ENCODE assay signal across 20 cellular contexts in genomic region chr2:67006373-67006960, GRCh38.
DNase-seq lines count a peak whose midpoint lies in the region; ATAC-seq and TF ChIP-seq lines count a peak whose summit lies in the region.
"Had no signal": no experiment of that assay in that cellular context is flagged by ENCODE, and none has a peak within 500 bp of the region (broad histone marks: within the 10 kb centered on the region; RNA-seq: fewer than 3 reads in every experiment).

No MANE protein-coding gene starts in this region.

- no peaks in the 10 kb centered on the region for H3K36me3 ChIP-seq in SK-N-SH (replicated peaks in 1 of 2; ENCODE audit: control insufficient read depth in 1 of 2, insufficient read depth in 2 of 2, low read length in 1 of 2)
- H3K36me3 ChIP-seq in CD8-positive, alpha-beta T cell (ENCODE audit: insufficient read depth, low read length), result no peaks in the 10 kb centered on the region
- no peaks in the 10 kb centered on the region for H3K36me3 ChIP-seq in gastrocnemius medialis
- H3K36me3 ChIP-seq: BLaER1 had no signal

- TF ChIP-seq RAD21 in SK-N-SH (IDR thresholded peaks at IDR 0.05; ENCODE audit: low read length), result peak; percentile 45

- no peaks in the 10 kb centered on the region for H3K4me1 Mint-ChIP-seq in CD8-positive, alpha-beta T cell (ENCODE audit: low read depth)
- H3K4me1 Mint-ChIP-seq: B cell had no signal

- TF ChIP-seq EP300 in SK-N-SH (IDR thresholded peaks at IDR 0.05; ENCODE audit: borderline replicate concordance in 1 of 2, low read depth in 1 of 2, low read length in 1 of 2), result peak in 1 of 2 experiments; percentile 96; a peak in 2 of 4 replicates

- no peak overlapping the region for H2AFZ ChIP-seq in SK-N-SH (ENCODE audit: low read depth)
- H2AFZ ChIP-seq: GM23248 had no signal

- H3K36me3 Mint-ChIP-seq in CD8-positive, alpha-beta T cell, result no peaks in the 10 kb centered on the region

- H3K9me3 ChIP-seq in SK-N-SH, result no peaks in the 10 kb centered on the region
- no peaks in the 10 kb centered on the region for H3K9me3 ChIP-seq in CD8-positive, alpha-beta T cell (ENCODE audit: low read length)
- H3K9me3 ChIP-seq in gastrocnemius medialis, result no peaks in the 10 kb centered on the region
- H3K9me3 ChIP-seq: BLaER1 had no signal

- POLR2A ChIA-PET in SK-N-SH (lab: Yijun Ruan, JAX), result interaction anchor here (1.1 to 1.5 kb wide), 5 partner anchors 19 to 573 kb away, joined by 3 to 4 read pairs (median 4); partner anchors contain the start of gene MEIS1
- POLR2A ChIA-PET in CD8-positive, alpha-beta T cell (lab: Charles Lee), result no interaction called here

- peak; percentile 85 for DNase-seq in G401 (ENCODE audit: low spot score)
- DNase-seq in NCI-H69 (lab: John Stamatoyannopoulos, UW), result peak; percentile 8
- DNase-seq in SK-N-SH, result peak; percentile 22
- peak; percentile 60 for DNase-seq in cerebellum (ENCODE audit: low spot score)
- DNase-seq in CD8-positive, alpha-beta T cell, result no peak
- DNase-seq in gastrocnemius medialis, result no peak
- no peak for DNase-seq in NCI-H524 (lab: John Stamatoyannopoulos, UW)
- no peak for DNase-seq in NCI-H345 (lab: John Stamatoyannopoulos, UW)
- DNase-seq: CD4-positive, alpha-beta T cell; COR-L47; DMS153; DND-41; GDM1; GM23248; H9 had no signal

- no peak for ATAC-seq in CD8-positive, alpha-beta T cell
- ATAC-seq in gastrocnemius medialis, result no peak
- ATAC-seq: GM12878, HCT116 had no signal

- H3K4me1 ChIP-seq in SK-N-SH (ENCODE audit: control insufficient read depth in 1 of 2, insufficient read depth in 2 of 2, low read depth in 1 of 2, low read length in 1 of 2) (peaks cover 0 to 27% of the 10 kb centered on the region in 2 experiments; a peak in 2 of 4 replicates), gastrocnemius medialis (no peaks in the 10 kb centered on the region)
- H3K4me1 ChIP-seq in CD8-positive, alpha-beta T cell (ENCODE audit: insufficient read depth, low read length), result no peaks in the 10 kb centered on the region
- H3K4me1 ChIP-seq: BLaER1 had no signal

- H3K27ac Mint-ChIP-seq in CD8-positive, alpha-beta T cell, result no peak overlapping the region
- H3K27ac Mint-ChIP-seq: B cell; CD4-positive, alpha-beta T cell; H9 had no signal

- H3K27ac ChIP-seq in SK-N-SH (ENCODE audit: low read depth in 2 of 2, low read length in 1 of 2), result peak overlapping the region in 1 of 2 experiments; percentile 99; a peak in 2 of 4 replicates
- no peak overlapping the region for H3K27ac ChIP-seq in CD8-positive, alpha-beta T cell (ENCODE audit: low read depth, low read length)
- H3K27ac ChIP-seq in gastrocnemius medialis, result no peak overlapping the region
- H3K27ac ChIP-seq: BLaER1, C4-2B, GM23248 had no signal

- in situ Hi-C loops in G401 (cut with HindIII; ENCODE audit: low sequenced_read_pairs) (no loop called here), gastrocnemius medialis (cut with MboI; ENCODE audit: low sequenced_read_pairs in 4 of 4) (no loop called here)

- intact Hi-C loops in CD8-positive, alpha-beta T cell (cut with DNase I, micrococcal nuclease), result no loop called here
- intact Hi-C loops in gastrocnemius medialis (cut with DNase I; ENCODE audit: low total_unique reads), result no loop called here

- H3K9me2 ChIP-seq in SK-N-SH, result no peaks in the 10 kb centered on the region

- TF ChIP-seq CTCF in SK-N-SH (IDR thresholded peaks at IDR 0.05), result no peak
- TF ChIP-seq CTCF in CD8-positive, alpha-beta T cell (IDR thresholded peaks at IDR 0.05), result no peak
- no peak for TF ChIP-seq CTCF in gastrocnemius medialis (IDR thresholded peaks at IDR 0.05 in 4 of 5, conservative IDR thresholded peaks at IDR 0.05 in 1 of 5)

- 46% methylated on average over 5 of the region's 5 CpGs for WGBS in SK-N-SH (ENCODE audit: low lambda C conversion rate)

- H3F3A ChIP-seq in SK-N-SH (replicated peaks; ENCODE audit: insufficient read depth), result no peaks in the 10 kb centered on the region

- no peak overlapping the region for H3K4me2 ChIP-seq in SK-N-SH
- H3K4me2 ChIP-seq: BLaER1 had no signal

- H3K4me3 Mint-ChIP-seq in CD8-positive, alpha-beta T cell, result no peak overlapping the region
- H3K4me3 Mint-ChIP-seq: B cell; CD4-positive, alpha-beta T cell; H9 had no signal

- no peaks in the 10 kb centered on the region for H3K27me3 ChIP-seq in SK-N-SH (ENCODE audit: insufficient read depth)
- H3K27me3 ChIP-seq in CD8-positive, alpha-beta T cell (ENCODE audit: insufficient read depth, low read length), result no peaks in the 10 kb centered on the region
- no peaks in the 10 kb centered on the region for H3K27me3 ChIP-seq in gastrocnemius medialis
- H3K27me3 ChIP-seq: BLaER1 had no signal

- H3K4me3 ChIP-seq in SK-N-SH (ENCODE audit: low read depth in 2 of 2, low read length in 1 of 2) (no peak overlapping the region), gastrocnemius medialis (no peak overlapping the region)
- H3K4me3 ChIP-seq in CD8-positive, alpha-beta T cell (ENCODE audit: low read depth, low read length), result no peak overlapping the region
- H3K4me3 ChIP-seq: BLaER1, GM12878, GM23248 had no signal

- TF ChIP-seq POLR2A in gastrocnemius medialis (IDR thresholded peaks at IDR 0.05), result no peak

- H4K20me1 ChIP-seq in SK-N-SH (ENCODE audit: insufficient read depth), result no peaks in the 10 kb centered on the region
- H4K20me1 ChIP-seq: BLaER1 had no signal

- H3K9ac ChIP-seq in SK-N-SH, result no peak overlapping the region
- H3K9ac ChIP-seq: BLaER1, GM23248 had no signal

- CTCF ChIA-PET in SK-N-SH (lab: Yijun Ruan, JAX), result interaction anchor here (0.8 to 1.6 kb wide), 8 partner anchors 13 to 573 kb away, joined by 3 to 6 read pairs (median 3); no protein-coding TSS in a partner anchor
- CTCF ChIA-PET in CD8-positive, alpha-beta T cell (lab: Charles Lee), result no interaction called here

- no peaks in the 10 kb centered on the region for H3K9me3 Mint-ChIP-seq in CD8-positive, alpha-beta T cell
- H3K9me3 Mint-ChIP-seq: H9 had no signal

- H3K79me2 ChIP-seq in SK-N-SH (ENCODE audit: insufficient read depth), result no peaks in the 10 kb centered on the region

- no peaks in the 10 kb centered on the region for H3K27me3 Mint-ChIP-seq in CD8-positive, alpha-beta T cell (ENCODE audit: low read depth)
- H3K27me3 Mint-ChIP-seq: CD4-positive, alpha-beta T cell had no signal

TF ChIP-seq in SK-N-SH, 30 proteins besides CTCF, POLR2A, EP300 and RAD21:
- TF ChIP-seq RFX5 (IDR thresholded peaks at IDR 0.05; ENCODE audit: low read length) (no peak), GATA2 (CRISPR knock-in tag; IDR thresholded peaks at IDR 0.05) (peak; percentile 66; the same call in 1 of the 2 replicates), MEF2A (IDR thresholded peaks at IDR 0.05; ENCODE audit: borderline replicate concordance, low read depth) (no peak), TEAD4 (IDR thresholded peaks at IDR 0.05; ENCODE audit: borderline replicate concordance, insufficient read depth) (no peak), RCOR1 (IDR thresholded peaks at IDR 0.05; ENCODE audit: low read length) (peak; percentile 24; the same call in 1 of the 2 replicates), FOXJ3 (CRISPR knock-in tag; IDR thresholded peaks at IDR 0.05) (peak; percentile 67)
TF ChIP-seq in SK-N-SH: peak in this region for 3.

Comparison
In these comparisons a context has a peak if more than half of its experiments do, and no peak if none do; other contexts are left out.
1. DNase-seq: peak in G401 (single experiment), NCI-H69 (single experiment), SK-N-SH (single experiment) and cerebellum (single experiment); none in CD8-positive, alpha-beta T cell (0 of 7), gastrocnemius medialis (0 of 2), NCI-H524 (0 of 2) and NCI-H345 (single experiment).